Comparison of ENCODE assay signal across 8 cellular contexts in genomic region chr17:45123930-45124796, GRCh38. TPM values are rescaled to one million over a fixed set of nuclear protein-coding genes. Genes with fewer than 3 reads are reported as not detected.
DNase-seq lines count a peak whose midpoint lies in the region; ATAC-seq and TF ChIP-seq lines count a peak whose summit lies in the region.

No MANE protein-coding gene starts in this region.

- H3K27me3 ChIP-seq in HCT116 (ENCODE audit: insufficient read depth, low read length) (no peaks in the 10 kb centered on the region), gastrocnemius medialis (no peaks in the 10 kb centered on the region)

- TF ChIP-seq RAD21 in HCT116 (IDR thresholded peaks at IDR 0.05; ENCODE audit: low read depth), result no peak

- ATAC-seq in HCT116 (peak; percentile 76), T-cell (replicated peaks in 1 of 4) (peak; percentile 34 to 82 (median 60)), gastrocnemius medialis (peak in 1 of 2 donors; percentile 41)

- peak overlapping the region; percentile 64 for H3K9ac ChIP-seq in HCT116 (ENCODE audit: low read length)

- H3K27me3 Mint-ChIP-seq in T-cell, result peaks cover 0 to 4% of the 10 kb centered on the region in 2 donors

- TF ChIP-seq POLR2A in HCT116 (IDR thresholded peaks at IDR 0.05; ENCODE audit: borderline replicate concordance, extremely low read depth, insufficient read depth, insufficient read length) (no peak), gastrocnemius medialis (IDR thresholded peaks at IDR 0.05) (no peak)

- H4K20me1 ChIP-seq in HCT116 (ENCODE audit: insufficient read depth), result no peaks in the 10 kb centered on the region

- peaks cover 61% of the 10 kb centered on the region for H3K79me2 ChIP-seq in HCT116 (ENCODE audit: insufficient read depth, low read length)

- no peak overlapping the region for H2AFZ ChIP-seq in HCT116 (ENCODE audit: low read depth, low read length, poor library complexity, severe bottlenecking)

- intact Hi-C loops in HCT116 (cut with micrococcal nuclease) (no loop called here), gastrocnemius medialis (cut with DNase I; ENCODE audit: low total_unique reads) (no loop called here)

- RAD21 ChIA-PET in HCT116 (lab: Charles Lee; ENCODE audit: low non-redundant PET in 1 of 2, low total read pairs in 2 of 2, uncharacterized antibody in 2 of 2, unreplicated experiment in 2 of 2), result no interaction called here

- H3K27ac ChIP-seq in HCT116 (ENCODE audit: low read depth, low read length) (peak overlapping the region; percentile 97), gastrocnemius medialis (peak overlapping the region; percentile 46 to 69 (median 56))

- POLR2A ChIA-PET in HCT116 (lab: Charles Lee) (interaction anchor here (1.5 to 1.6 kb wide), 2 partner anchors 11 to 24 kb away, joined by 3 to 4 read pairs; partner anchors contain the start of genes ACBD4 and HEXIM1), T-cell (lab: Charles Lee) (no interaction called here)

- no peaks in the 10 kb centered on the region for H3K9me3 Mint-ChIP-seq in T-cell

- 0 out of 4 replicates have a peak, but pooled peaks cover 0 to 3% of the 10 kb centered on the region in 2 experiments for H3K36me3 ChIP-seq in HCT116 (ENCODE audit: control insufficient read depth in 1 of 2, insufficient read depth in 2 of 2, low read length in 2 of 2)
- H3K36me3 ChIP-seq in gastrocnemius medialis, result no peaks in the 10 kb centered on the region

- TSS peak; percentile 52 for BruUV-seq in HCT116 (replicated peaks; lab: Mats Ljungman, UMichigan)

- no peak overlapping the region for H3K4me3 Mint-ChIP-seq in T-cell

- CTCF ChIA-PET in HCT116 (lab: Charles Lee), result interaction anchor here (1.0 to 3.3 kb wide), 2 partner anchors 11 to 73 kb away, joined by 3 to 18 read pairs; partner anchors contain the start of gene ACBD4
- CTCF ChIA-PET in T-cell (lab: Charles Lee), result no interaction called here

- DNase-seq in 8988T (peak; percentile 88), HCT116 (ENCODE audit: low read depth, low spot score) (peak; percentile 69), T-cell (peak in 3 of 34 experiments; percentile 13 to 33 (median 28)), fibroblast of the aortic adventitia (ENCODE audit: low read depth) (peak; percentile 82), gastrocnemius medialis (peak in 1 of 2 donors; percentile 56), GM20000 (ENCODE audit: low spot score) (no peak), DMS153 treated with DMSO at 0.1 percent for 48 hours (lab: John Stamatoyannopoulos, UW; ENCODE audit: unreplicated experiment) (no peak)
- no peak for DNase-seq in central memory CD4-positive, alpha-beta T cell

- H3K9me2 ChIP-seq in HCT116 (ENCODE audit: insufficient read depth), result no peaks in the 10 kb centered on the region

- H3K4me2 ChIP-seq in HCT116 (ENCODE audit: low read length), result peak overlapping the region; percentile 94

- peaks cover 0 to 3% (median 0%) of the 10 kb centered on the region in 3 donors for H3K4me1 Mint-ChIP-seq in T-cell

- TF ChIP-seq CTCF in HCT116 (IDR thresholded peaks at IDR 0.05 in 2 of 3, conservative IDR thresholded peaks at IDR 0.05 in 1 of 3; ENCODE audit: borderline replicate concordance in 1 of 3, insufficient read depth in 1 of 3, low read depth in 2 of 3, low read length in 2 of 3) (no peak), fibroblast of the aortic adventitia (IDR thresholded peaks at IDR 0.05; ENCODE audit: insufficient read depth, low read length) (no peak), gastrocnemius medialis (IDR thresholded peaks at IDR 0.05 in 4 of 5, conservative IDR thresholded peaks at IDR 0.05 in 1 of 5) (no peak), GM20000 (IDR thresholded peaks at IDR 0.05; ENCODE audit: extremely low read depth, missing control alignments) (no peak)

- H3K36me3 Mint-ChIP-seq in T-cell, result no peaks in the 10 kb centered on the region

- peak overlapping the region; percentile 32 to 57 for H3K4me3 ChIP-seq in HCT116 (replicated peaks in 1 of 2; ENCODE audit: low read depth in 1 of 2, low read length in 2 of 2)
- no peak overlapping the region for H3K4me3 ChIP-seq in fibroblast of the aortic adventitia (ENCODE audit: low read depth, low read length)
- H3K4me3 ChIP-seq in gastrocnemius medialis, result no peak overlapping the region

- in situ Hi-C loops in gastrocnemius medialis (cut with MboI; ENCODE audit: low sequenced_read_pairs in 4 of 4), result loop anchor here in 1 of 4 donors (25.0 kb wide), 1 partner anchor 212 kb away; the partner anchor contains the start of gene GFAP

- H3K4me1 ChIP-seq in HCT116 (ENCODE audit: control insufficient read depth in 1 of 2, insufficient read depth in 2 of 2, low read length in 2 of 2) (peaks cover 68 to 74% of the 10 kb centered on the region in 2 experiments), gastrocnemius medialis (peaks cover 53 to 54% of the 10 kb centered on the region in 2 donors)

- peak overlapping the region in 1 of 2 donors; percentile 39 for H3K27ac Mint-ChIP-seq in T-cell

- H3K9me3 ChIP-seq in HCT116 (ENCODE audit: control insufficient read depth in 1 of 2, insufficient read depth in 1 of 2, low read depth in 1 of 2, low read length in 2 of 2) (no peaks in the 10 kb centered on the region), gastrocnemius medialis (no peaks in the 10 kb centered on the region)

TF ChIP-seq in HCT116, 20 proteins besides CTCF, POLR2A, EP300 and RAD21:
- TF ChIP-seq POLR2AphosphoS5 (IDR thresholded peaks at IDR 0.05; ENCODE audit: low read depth, low read length) (peak; percentile 78), JUND (IDR thresholded peaks at IDR 0.05) (peak; percentile 95), FOSL1 (IDR thresholded peaks at IDR 0.05; ENCODE audit: low read depth) (peak; percentile 97), ZFX (IDR thresholded peaks at IDR 0.05) (peak; percentile 60), SP1 (IDR thresholded peaks at IDR 0.05; ENCODE audit: low read depth) (peak; percentile 88), YY1 (IDR thresholded peaks at IDR 0.05; ENCODE audit: extremely low read depth, insufficient replicate concordance, low read depth, low read length) (peak; percentile 39), EZH2phosphoT487 (IDR thresholded peaks at IDR 0.05; ENCODE audit: borderline replicate concordance) (no peak), CEBPB (IDR thresholded peaks at IDR 0.05; ENCODE audit: low read depth) (no peak)
- TF ChIP-seq, protein P1, sequence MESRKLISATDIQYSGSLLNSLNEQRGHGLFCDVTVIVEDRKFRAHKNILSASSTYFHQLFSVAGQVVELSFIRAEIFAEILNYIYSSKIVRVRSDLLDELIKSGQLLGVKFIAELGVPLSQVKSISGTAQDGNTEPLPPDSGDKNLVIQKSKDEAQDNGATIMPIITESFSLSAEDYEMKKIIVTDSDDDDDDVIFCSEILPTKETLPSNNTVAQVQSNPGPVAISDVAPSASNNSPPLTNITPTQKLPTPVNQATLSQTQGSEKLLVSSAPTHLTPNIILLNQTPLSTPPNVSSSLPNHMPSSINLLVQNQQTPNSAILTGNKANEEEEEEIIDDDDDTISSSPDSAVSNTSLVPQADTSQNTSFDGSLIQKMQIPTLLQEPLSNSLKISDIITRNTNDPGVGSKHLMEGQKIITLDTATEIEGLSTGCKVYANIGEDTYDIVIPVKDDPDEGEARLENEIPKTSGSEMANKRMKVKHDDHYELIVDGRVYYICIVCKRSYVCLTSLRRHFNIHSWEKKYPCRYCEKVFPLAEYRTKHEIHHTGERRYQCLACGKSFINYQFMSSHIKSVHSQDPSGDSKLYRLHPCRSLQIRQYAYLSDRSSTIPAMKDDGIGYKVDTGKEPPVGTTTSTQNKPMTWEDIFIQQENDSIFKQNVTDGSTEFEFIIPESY (IDR thresholded peaks at IDR 0.05; ENCODE audit: extremely low read depth, insufficient replicate concordance, low read length), result peak; percentile 62
- TF ChIP-seq, protein P2, sequence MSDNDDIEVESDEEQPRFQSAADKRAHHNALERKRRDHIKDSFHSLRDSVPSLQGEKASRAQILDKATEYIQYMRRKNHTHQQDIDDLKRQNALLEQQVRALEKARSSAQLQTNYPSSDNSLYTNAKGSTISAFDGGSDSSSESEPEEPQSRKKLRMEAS (IDR thresholded peaks at IDR 0.05), result peak; percentile 50; the same call in 1 of the 2 replicates

RNA-seq across cellular contexts. Expression of gene PLCD3, which starts 8.2 kb away (rescaled TPM):
- total RNA-seq in HCT116 (2021; ENCODE audit: unreplicated experiment), result 197 TPM
- polyA plus RNA-seq in HCT116 (2012), result 109 and 122 TPM in 2 replicates
- total RNA-seq in T-cell, result 1 to 10 TPM; 3.1 to 9.9 (median 4.8) TPM
- 56.0 and 86.3 TPM in 2 replicates for total RNA-seq in fibroblast of the aortic adventitia (ENCODE audit: low replicate concordance)
- total RNA-seq in gastrocnemius medialis, result 100 to 1,000 TPM in 1 of 4 donors, 10 to 100 TPM in 3; 38.6 to 186 (median 75.1) TPM

RNA-seq across cellular contexts. Expression of gene ACBD4, which starts 11.3 kb away (rescaled TPM):
- total RNA-seq in HCT116 (2021; ENCODE audit: unreplicated experiment) (13.6 TPM), T-cell (10 to 100 TPM; 28.4 to 48.5 (median 38.9) TPM), fibroblast of the aortic adventitia (ENCODE audit: low replicate concordance) (5.9 and 7.4 TPM in 2 replicates), gastrocnemius medialis (1 to 10 TPM; 2.2 to 3.2 (median 2.5) TPM)
- polyA plus RNA-seq in HCT116 (2012), result 6.1 and 9.5 TPM in 2 replicates

RNA-seq across cellular contexts. Expression of gene HEXIM1, which starts 24.1 kb away (rescaled TPM):
- total RNA-seq in HCT116 (2021; ENCODE audit: unreplicated experiment) (58.0 TPM), T-cell (10 to 100 TPM; 32.3 to 55.9 (median 34.5) TPM), fibroblast of the aortic adventitia (ENCODE audit: low replicate concordance) (9.2 and 10.0 TPM in 2 replicates), gastrocnemius medialis (10 to 100 TPM; 26.3 to 79.6 (median 36.9) TPM)
- polyA plus RNA-seq in HCT116 (2012), result 29.6 and 33.0 TPM in 2 replicates

RNA-seq across cellular contexts. Expression of gene HEXIM2, which starts 37.5 kb away (rescaled TPM):
- total RNA-seq in HCT116 (2021; ENCODE audit: unreplicated experiment) (13.5 TPM), T-cell (1 to 10 TPM; 2.0 to 5.8 (median 3.3) TPM), fibroblast of the aortic adventitia (ENCODE audit: low replicate concordance) (6.1 and 37.7 TPM in 2 replicates), gastrocnemius medialis (10 to 100 TPM; 31.4 to 70.8 (median 64.9) TPM)
- polyA plus RNA-seq in HCT116 (2012), result 14.1 and 18.1 TPM in 2 replicates

Comparison
In these comparisons a context has a peak if more than half of its experiments do, and no peak if none do; other contexts are left out.
1. DNase-seq: peak in 8988T (single experiment), HCT116 (single experiment) and fibroblast of the aortic adventitia (single experiment); none in GM20000 (single experiment), central memory CD4-positive, alpha-beta T cell (single experiment) and DMS153 treated with DMSO at 0.1 percent for 48 hours (single experiment).
2. H3K4me3 ChIP-seq: peak in HCT116 (2 of 2); none in fibroblast of the aortic adventitia (single experiment) and gastrocnemius medialis (0 of 4).